In genomic region chr6:137775192-137775591, GRCh38 we compare ENCODE assay signal across 23 cellular contexts.
DNase-seq lines count a peak whose midpoint lies in the region; ATAC-seq, FAIRE-seq and TF ChIP-seq lines count a peak whose summit lies in the region.
"Had no signal": no experiment of that assay in that cellular context is flagged by ENCODE, and none has a peak within 500 bp of the region (broad histone marks: within the 10 kb centered on the region; RNA-seq: fewer than 3 reads in every experiment).

No MANE protein-coding gene starts in this region.

- H3K27me3 ChIP-seq in mammary epithelial cell (ENCODE audit: insufficient read depth, low read length) = no peaks in the 10 kb centered on the region
- no peaks in the 10 kb centered on the region for H3K27me3 ChIP-seq in breast epithelium
- H3K27me3 ChIP-seq in K562 (ENCODE audit: control insufficient read depth in 2 of 2, insufficient read depth in 2 of 2, low read length in 2 of 2) = no peaks in the 10 kb centered on the region
- H3K27me3 ChIP-seq: MG63 had no signal

- no peak overlapping the region for H3K27ac ChIP-seq in mammary epithelial cell (ENCODE audit: insufficient read depth, low read depth, low read length)
- no peak overlapping the region for H3K27ac ChIP-seq in breast epithelium
- no peak overlapping the region for H3K27ac ChIP-seq in HEK293 (ENCODE audit: extremely low read depth, low read depth, low read length)
- no peak overlapping the region for H3K27ac ChIP-seq in K562 (ENCODE audit: extremely low read depth, low read depth, low read length)
- H3K27ac ChIP-seq: A549 had no signal

- ATAC-seq in K562 = no peak
- ATAC-seq in GM18909 (IDR thresholded peaks at IDR 0.05; ENCODE audit: poor library complexity, unreplicated experiment) = no peak
- no peak for ATAC-seq in HG02798 (IDR thresholded peaks at IDR 0.05; ENCODE audit: poor library complexity, unreplicated experiment)
- ATAC-seq: A549, SK-N-SH treated with all-trans-retinoic acid at 6 μM for 48 hours had no signal

- intact Hi-C loops in mammary epithelial cell (cut with micrococcal nuclease) (no loop called here), breast epithelium (cut with DNase I; ENCODE audit: low total_unique reads) (no loop called here), K562 (cut with micrococcal nuclease) (no loop called here)

- H3K9ac ChIP-seq in mammary epithelial cell (ENCODE audit: insufficient read depth, low read length) = no peak overlapping the region
- H3K9ac ChIP-seq in K562 (ENCODE audit: insufficient read depth in 1 of 2, low read depth in 2 of 2, low read length in 2 of 2) = no peak overlapping the region

- no peaks in the 10 kb centered on the region for H3K9me3 ChIP-seq in mammary epithelial cell (replicated peaks; ENCODE audit: insufficient read depth, low read length)
- no peaks in the 10 kb centered on the region for H3K9me3 ChIP-seq in breast epithelium
- no peaks in the 10 kb centered on the region for H3K9me3 ChIP-seq in HEK293 (ENCODE audit: control insufficient read depth, insufficient read depth, low read depth, low read length)
- H3K9me3 ChIP-seq in K562 (replicated peaks; ENCODE audit: control insufficient read depth, insufficient read depth, low read depth, low read length) = no peaks in the 10 kb centered on the region
- H3K9me3 ChIP-seq: A549, MG63 had no signal

- in situ Hi-C loops in mammary epithelial cell (cut with MboI; ENCODE audit: low sequenced_read_pairs in 2 of 2) (no loop called here), K562 (cut with MboI) (no loop called here)

- no peak overlapping the region for H3K4me3 ChIP-seq in mammary epithelial cell (replicated peaks in 1 of 3; ENCODE audit: insufficient read depth in 1 of 3, low read depth in 2 of 3, low read length in 3 of 3)
- H3K4me3 ChIP-seq in breast epithelium = no peak overlapping the region
- H3K4me3 ChIP-seq in HEK293 (ENCODE audit: low read depth, low read length) = no peak overlapping the region
- no peak overlapping the region for H3K4me3 ChIP-seq in K562
- H3K4me3 ChIP-seq: A549, MG63 had no signal

- H3K36me3 ChIP-seq in mammary epithelial cell (ENCODE audit: insufficient read depth, low read length) (no peaks in the 10 kb centered on the region), breast epithelium (no peaks in the 10 kb centered on the region), HEK293 (ENCODE audit: control insufficient read depth in 2 of 2, insufficient read depth in 1 of 2, low read length in 2 of 2) (no peaks in the 10 kb centered on the region), K562 (ENCODE audit: control insufficient read depth, insufficient read depth, low read length) (no peaks in the 10 kb centered on the region)
- H3K36me3 ChIP-seq: MG63 had no signal

- no peaks in the 10 kb centered on the region for H4K20me1 ChIP-seq in mammary epithelial cell (ENCODE audit: insufficient read depth, low read length)
- no peaks in the 10 kb centered on the region for H4K20me1 ChIP-seq in K562 (replicated peaks; ENCODE audit: control insufficient read depth, insufficient read depth, low read length)

- no peak for TF ChIP-seq EP300 in K562 (IDR thresholded peaks at IDR 0.05; ENCODE audit: low read length)

- H3K79me2 ChIP-seq in mammary epithelial cell (ENCODE audit: insufficient read depth, low read length) (no peaks in the 10 kb centered on the region), K562 (ENCODE audit: control insufficient read depth, insufficient read depth, low read length) (no peaks in the 10 kb centered on the region)

- no peak for TF ChIP-seq RAD21 in K562 (CRISPR knock-in tag; conservative IDR thresholded peaks at IDR 0.05 in 1 of 2, IDR thresholded peaks at IDR 0.05 in 1 of 2)

- H2AFZ ChIP-seq in mammary epithelial cell (ENCODE audit: low read depth, low read length) = no peak overlapping the region
- no peak overlapping the region for H2AFZ ChIP-seq in K562 (ENCODE audit: low read depth, low read length)

- no peaks in the 10 kb centered on the region for H3K9me1 ChIP-seq in K562 (ENCODE audit: control insufficient read depth, insufficient read depth, low read length)

- CTCF ChIA-PET in mammary epithelial cell (lab: Charles Lee; ENCODE audit: low non-redundant PET) (no interaction called here), HEK293 (lab: Yijun Ruan, JAX) (interaction anchor here (0.7 to 0.9 kb wide), 2 partner anchors 25 to 815 kb away, joined by 3 read pairs; no protein-coding TSS in a partner anchor), K562 (lab: Yijun Ruan, JAX; ENCODE audit: low intra/inter-chr PET ratio) (no interaction called here)

- H3K4me1 ChIP-seq in mammary epithelial cell (ENCODE audit: insufficient read depth, low read length) (no peaks in the 10 kb centered on the region), breast epithelium (no peaks in the 10 kb centered on the region), HEK293 (ENCODE audit: control insufficient read depth, insufficient read depth, low read length) (no peaks in the 10 kb centered on the region), K562 (replicated peaks in 1 of 2; ENCODE audit: control insufficient read depth in 2 of 2, insufficient read depth in 2 of 2, low read length in 2 of 2) (peaks cover 0 to 6% of the 10 kb centered on the region in 2 experiments; a peak in 1 of 5 replicates)
- H3K4me1 ChIP-seq: A549 had no signal

- POLR2A ChIA-PET in HEK293 (lab: Yijun Ruan, JAX) = no interaction called here
- POLR2A ChIA-PET in K562 (lab: Yijun Ruan, JAX) = interaction anchor here (1.6 kb wide), 1 partner anchor 21 kb away, joined by 3 read pairs; no protein-coding TSS in a partner anchor

- no peak for TF ChIP-seq CTCF in mammary epithelial cell (conservative IDR thresholded peaks at IDR 0.05 in 1 of 2, IDR thresholded peaks at IDR 0.05 in 1 of 2; ENCODE audit: extremely low read depth in 1 of 2, insufficient read depth in 1 of 2, low read depth in 1 of 2, low read length in 2 of 2)
- no peak for TF ChIP-seq CTCF in breast epithelium (IDR thresholded peaks at IDR 0.05)
- no peak for TF ChIP-seq CTCF in HEK293 (tag by site-specific recombination; IDR thresholded peaks at IDR 0.05)
- no peak for TF ChIP-seq CTCF in K562 (IDR thresholded peaks at IDR 0.05 in 2 of 3, conservative IDR thresholded peaks at IDR 0.05 in 1 of 3; ENCODE audit: insufficient read depth in 2 of 3, low read depth in 1 of 3, low read length in 3 of 3)

- TF ChIP-seq POLR2A in breast epithelium (IDR thresholded peaks at IDR 0.05) = no peak
- TF ChIP-seq POLR2A in K562 (conservative IDR thresholded peaks at IDR 0.05) = no peak

- no peak for FAIRE-seq in K562 (lab: Jason Lieb, UNC)
- FAIRE-seq: A549, D721Med, H54, RCC 7860 had no signal

- DNase-seq in mammary epithelial cell (peak; percentile 22), breast epithelium (ENCODE audit: low spot score in 2 of 2) (no peak), K562 (ENCODE audit: extremely low read depth in 1 of 4, low spot score in 3 of 4) (no peak), foreskin melanocyte (peak; percentile 42), RPMI8226 (no peak)
- DNase-seq: CD8-positive, alpha-beta memory T cell; DMS79; HFFc6; MG63; NCI-H1105; NCI-H2081; NCI-H2171 treated with DMSO at 0.1 percent for 48 hours; NCI-H446 treated with DMSO at 0.1 percent for 48 hours; NK-92 treated with Interleukin-12 subunit alpha and Interleukin-12 subunit beta, amount 100 ng/mL, for 24 hours; SHP77 had no signal

- 71% methylated on average over 2 of the region's 2 CpGs for WGBS in mammary epithelial cell (ENCODE audit: low coverage, missing lambda C conversion rate)
- 13% methylated on average over 2 of the region's 2 CpGs for WGBS in K562 (ENCODE audit: insufficient coverage, low coverage, missing lambda C conversion rate)

- no TSS peak for BruUV-seq in mammary epithelial cell (replicated peaks; lab: Mats Ljungman, UMichigan)
- BruUV-seq in K562 (replicated peaks; lab: Mats Ljungman, UMichigan) = no TSS peak

- H3K4me2 ChIP-seq in mammary epithelial cell (ENCODE audit: insufficient read depth, low read depth, low read length) (no peak overlapping the region), K562 (ENCODE audit: insufficient read depth, low read length) (no peak overlapping the region)
- H3K4me2 ChIP-seq: A549 had no signal

- dilution Hi-C loops in mammary epithelial cell (cut with HindIII; ENCODE audit: low sequenced_read_pairs) = no loop called here

TF ChIP-seq in HEK293, 187 proteins besides CTCF, POLR2A, EP300 and RAD21:
- TF ChIP-seq ATF2 (tag by site-specific recombination; IDR thresholded peaks at IDR 0.05; ENCODE audit: low read depth) (0 out of 2 replicates have a peak, but pooled peaks have one; percentile 29), PRDM1 (tag by site-specific recombination; IDR thresholded peaks at IDR 0.05) (no peak), ZNF629 (tag by site-specific recombination; IDR thresholded peaks at IDR 0.05) (0 out of 2 replicates have a peak, but pooled peaks have one; percentile 24)

TF ChIP-seq in K562, 482 proteins besides CTCF, POLR2A, EP300 and RAD21 (continues in another document):
- TF ChIP-seq CHD4 (IDR thresholded peaks at IDR 0.05; ENCODE audit: insufficient read depth, insufficient replicate concordance, low read depth, low read length, poor library complexity, severe bottlenecking) (no peak), ATF3 (IDR thresholded peaks at IDR 0.05) (peak; percentile 25; the same call in 1 of the 2 replicates), ATF3 (CRISPR knock-in tag; conservative IDR thresholded peaks at IDR 0.05) (no peak), GABPA (tag; conservative IDR thresholded peaks at IDR 0.05; ENCODE audit: low read depth) (0 out of 2 replicates have a peak, but pooled peaks have one; percentile 30)

Comparison
In these comparisons a context has a peak if more than half of its experiments do, and no peak if none do; other contexts are left out.
1. DNase-seq: peak in mammary epithelial cell (single experiment) and foreskin melanocyte (single experiment); none in breast epithelium (0 of 2), K562 (0 of 4) and RPMI8226 (single experiment).